Comparison of ENCODE assay signal across 15 cellular contexts in genomic region chr14:65237023-65237814, GRCh38.
DNase-seq lines count a peak whose midpoint lies in the region; ATAC-seq, FAIRE-seq and TF ChIP-seq lines count a peak whose summit lies in the region.
"Had no signal": no experiment of that assay in that cellular context is flagged by ENCODE, and none has a peak within 500 bp of the region (broad histone marks: within the 10 kb centered on the region; RNA-seq: fewer than 3 reads in every experiment).

No MANE protein-coding gene starts in this region.

- no peak for FAIRE-seq in D721Med (lab: Jason Lieb, UNC)
- FAIRE-seq: colon had no signal

- no peak for TF ChIP-seq CTCF in GM23338 (conservative IDR thresholded peaks at IDR 0.05; ENCODE audit: low read depth in 2 of 2)
- TF ChIP-seq CTCF in RWPE2 (IDR thresholded peaks at IDR 0.05; ENCODE audit: poor library complexity, severe bottlenecking): no peak
- no peak for TF ChIP-seq CTCF in fibroblast of pulmonary artery (IDR thresholded peaks at IDR 0.05; ENCODE audit: low read length, missing control alignments)
- TF ChIP-seq CTCF in stomach (IDR thresholded peaks at IDR 0.05): no peak
- no peak for TF ChIP-seq CTCF in D721Med (IDR thresholded peaks at IDR 0.05; ENCODE audit: insufficient read depth, missing control alignments)

- H3K4me1 ChIP-seq in GM23338 (ENCODE audit: insufficient read depth): no peaks in the 10 kb centered on the region
- peaks cover 35% of the 10 kb centered on the region for H3K4me1 ChIP-seq in RWPE2 (ENCODE audit: insufficient read depth, poor library complexity, severe bottlenecking)
- H3K4me1 ChIP-seq in stomach: peaks cover 21 to 37% (median 28%) of the 10 kb centered on the region in 4 donors
- H3K4me1 ChIP-seq: sigmoid colon had no signal

- H3K36me3 ChIP-seq in GM23338 (ENCODE audit: insufficient read depth) (no peaks in the 10 kb centered on the region), RWPE2 (ENCODE audit: low read depth) (no peaks in the 10 kb centered on the region), stomach (no peaks in the 10 kb centered on the region)
- H3K36me3 ChIP-seq: sigmoid colon had no signal

- ATAC-seq in GM23338 (no peak), RWPE2 (ENCODE audit: low read depth) (no peak)

- no peaks in the 10 kb centered on the region for H3K79me2 ChIP-seq in GM23338 (replicated peaks; ENCODE audit: insufficient read depth)

- TF ChIP-seq EP300 in stomach (IDR thresholded peaks at IDR 0.05): no peak

- no peaks in the 10 kb centered on the region for H3K27me3 ChIP-seq in GM23338 (ENCODE audit: insufficient read depth)
- no peaks in the 10 kb centered on the region for H3K27me3 ChIP-seq in RWPE2 (ENCODE audit: insufficient read depth, poor library complexity, severe bottlenecking)
- no peaks in the 10 kb centered on the region for H3K27me3 ChIP-seq in stomach
- H3K27me3 ChIP-seq: sigmoid colon had no signal

- H3K27ac ChIP-seq in GM23338 (ENCODE audit: low read depth) (no peak overlapping the region), RWPE2 (ENCODE audit: poor library complexity, severe bottlenecking) (peak overlapping the region; percentile 47), stomach (peak overlapping the region in 4 of 5 donors; percentile 5 to 68 (median 38))
- H3K27ac ChIP-seq: sigmoid colon had no signal

- H3K9me3 ChIP-seq in RWPE2 (ENCODE audit: severe bottlenecking): no peaks in the 10 kb centered on the region
- no peaks in the 10 kb centered on the region for H3K9me3 ChIP-seq in stomach
- H3K9me3 ChIP-seq: sigmoid colon had no signal

- H3K9me3 Mint-ChIP-seq in GM23338: no peaks in the 10 kb centered on the region
- H3K9me3 Mint-ChIP-seq in activated T-helper 1 cell treated with anti-CD3 and anti-CD28 coated beads, Interleukin-12 subunit alpha, Interleukin-12 subunit beta, Interleukin-2, Interleukin-4 antibody, amounts not matched to agents 30 ng/mL and 10 ng/mL and 1 ng/mL, durations not matched to agents 14 hours and 24 hours and 36 hours: no peaks in the 10 kb centered on the region
- H3K9me3 Mint-ChIP-seq: activated B cell treated with CpG ODN at 0.5 μM for 24 hours had no signal

- DNase-seq in GM23338 (ENCODE audit: low spot score) (no peak), RWPE2 (ENCODE audit: low spot score) (no peak), fibroblast of pulmonary artery (ENCODE audit: low read depth) (peak; percentile 53), stomach (no peak), D721Med (ENCODE audit: insufficient read length, low spot score) (no peak), RKO (ENCODE audit: low spot score) (no peak)
- DNase-seq in activated T-helper 1 cell treated with anti-CD3 and anti-CD28 coated beads, Interleukin-12 subunit alpha, Interleukin-12 subunit beta, Interleukin-2, Interleukin-4 antibody, amounts not matched to agents 30 ng/mL and 10 ng/mL and 1 ng/mL, durations not matched to agents 14 hours and 24 hours and 36 hours (ENCODE audit: low spot score): no peak
- DNase-seq: activated B cell treated with CpG ODN at 0.5 μM for 24 hours; H9; NCI-H2171 treated with DMSO at 0.1 percent for 48 hours; sigmoid colon; stimulated activated naive CD4-positive, alpha-beta T cell; SW 1271 had no signal

- no peaks in the 10 kb centered on the region for H4K20me1 ChIP-seq in GM23338 (replicated peaks; ENCODE audit: insufficient read depth)

- H3K9me2 ChIP-seq in GM23338 (ENCODE audit: insufficient read depth): no peaks in the 10 kb centered on the region

- 85 to 94% (median 89%) methylated on average over 5 of the region's 5 CpGs for WGBS in stomach, 5 donors

- H3K4me3 Mint-ChIP-seq in GM23338: no peak overlapping the region
- H3K4me3 Mint-ChIP-seq in activated T-helper 1 cell treated with anti-CD3 and anti-CD28 coated beads, Interleukin-12 subunit alpha, Interleukin-12 subunit beta, Interleukin-2, Interleukin-4 antibody, amounts not matched to agents 30 ng/mL and 10 ng/mL and 1 ng/mL, durations not matched to agents 14 hours and 24 hours and 36 hours: no peak overlapping the region
- H3K4me3 Mint-ChIP-seq: activated B cell treated with CpG ODN at 0.5 μM for 24 hours; activated naive CD8-positive, alpha-beta T cell; H9 had no signal

- H3K4me2 ChIP-seq in GM23338: no peak overlapping the region

- no peaks in the 10 kb centered on the region for H3K36me3 Mint-ChIP-seq in GM23338 (ENCODE audit: low read depth)
- peaks cover 2% of the 10 kb centered on the region for H3K36me3 Mint-ChIP-seq in activated T-helper 1 cell treated with anti-CD3 and anti-CD28 coated beads, Interleukin-12 subunit alpha, Interleukin-12 subunit beta, Interleukin-2, Interleukin-4 antibody, amounts not matched to agents 30 ng/mL and 10 ng/mL and 1 ng/mL, durations not matched to agents 14 hours and 24 hours and 36 hours (ENCODE audit: low read depth)
- H3K36me3 Mint-ChIP-seq: activated naive CD8-positive, alpha-beta T cell had no signal

- H3K4me1 Mint-ChIP-seq in GM23338: peaks cover 8% of the 10 kb centered on the region
- H3K4me1 Mint-ChIP-seq in activated T-helper 1 cell treated with anti-CD3 and anti-CD28 coated beads, Interleukin-12 subunit alpha, Interleukin-12 subunit beta, Interleukin-2, Interleukin-4 antibody, amounts not matched to agents 30 ng/mL and 10 ng/mL and 1 ng/mL, durations not matched to agents 14 hours and 24 hours and 36 hours (ENCODE audit: low read depth): peaks cover 18% of the 10 kb centered on the region

- H2AFZ ChIP-seq in GM23338: peak overlapping the region; percentile 69; the same call in 1 of the 2 replicates

- peaks cover 3% of the 10 kb centered on the region for H3K27me3 Mint-ChIP-seq in GM23338 (ENCODE audit: insufficient read depth, low read depth, poor library complexity)
- peaks cover 2% of the 10 kb centered on the region for H3K27me3 Mint-ChIP-seq in activated T-helper 1 cell treated with anti-CD3 and anti-CD28 coated beads, Interleukin-12 subunit alpha, Interleukin-12 subunit beta, Interleukin-2, Interleukin-4 antibody, amounts not matched to agents 30 ng/mL and 10 ng/mL and 1 ng/mL, durations not matched to agents 14 hours and 24 hours and 36 hours (ENCODE audit: insufficient read depth)
- H3K27me3 Mint-ChIP-seq: activated B cell treated with CpG ODN at 0.5 μM for 24 hours; activated naive CD8-positive, alpha-beta T cell had no signal

- no peaks in the 10 kb centered on the region for H3F3A ChIP-seq in GM23338 (replicated peaks; ENCODE audit: low read depth)

- no peak overlapping the region for H3K27ac Mint-ChIP-seq in GM23338
- no peak overlapping the region for H3K27ac Mint-ChIP-seq in activated T-helper 1 cell treated with anti-CD3 and anti-CD28 coated beads, Interleukin-12 subunit alpha, Interleukin-12 subunit beta, Interleukin-2, Interleukin-4 antibody, amounts not matched to agents 30 ng/mL and 10 ng/mL and 1 ng/mL, durations not matched to agents 14 hours and 24 hours and 36 hours
- H3K27ac Mint-ChIP-seq: activated B cell treated with CpG ODN at 0.5 μM for 24 hours; activated naive CD8-positive, alpha-beta T cell had no signal

- H3K4me3 ChIP-seq in GM23338 (no peak overlapping the region), RWPE2 (ENCODE audit: severe bottlenecking) (no peak overlapping the region), fibroblast of pulmonary artery (replicated peaks; ENCODE audit: low read depth, low read length) (no peak overlapping the region), stomach (no peak overlapping the region)
- H3K4me3 ChIP-seq: sigmoid colon had no signal

- no peak for TF ChIP-seq POLR2A in stomach (IDR thresholded peaks at IDR 0.05)

- intact Hi-C loops in stomach (cut with DNase I; ENCODE audit: low total_unique reads): no loop called here
- intact Hi-C loops in activated T-helper 1 cell treated with anti-CD3 and anti-CD28 coated beads, Interleukin-12 subunit alpha, Interleukin-12 subunit beta, Interleukin-2, Interleukin-4 antibody, amounts not matched to agents 30 ng/mL and 10 ng/mL and 1 ng/mL, durations not matched to agents 14 hours and 24 hours and 36 hours (cut with micrococcal nuclease): no loop called here

TF ChIP-seq in GM23338, 12 proteins besides CTCF, POLR2A, EP300 and RAD21 (continues in another document):
- TF ChIP-seq ETS1 (IDR thresholded peaks at IDR 0.05): no peak
- TF ChIP-seq EZH2phosphoT487 (IDR thresholded peaks at IDR 0.05; ENCODE audit: unreplicated experiment): no peak
- no peak for TF ChIP-seq ZNF331 (CRISPR knock-in tag; IDR thresholded peaks at IDR 0.05; ENCODE audit: low read depth)
- no peak for TF ChIP-seq ZNF114 (CRISPR knock-in tag; IDR thresholded peaks at IDR 0.05)
